13 cellular contexts compared by ENCODE assay signal in the genomic region with DNA sequence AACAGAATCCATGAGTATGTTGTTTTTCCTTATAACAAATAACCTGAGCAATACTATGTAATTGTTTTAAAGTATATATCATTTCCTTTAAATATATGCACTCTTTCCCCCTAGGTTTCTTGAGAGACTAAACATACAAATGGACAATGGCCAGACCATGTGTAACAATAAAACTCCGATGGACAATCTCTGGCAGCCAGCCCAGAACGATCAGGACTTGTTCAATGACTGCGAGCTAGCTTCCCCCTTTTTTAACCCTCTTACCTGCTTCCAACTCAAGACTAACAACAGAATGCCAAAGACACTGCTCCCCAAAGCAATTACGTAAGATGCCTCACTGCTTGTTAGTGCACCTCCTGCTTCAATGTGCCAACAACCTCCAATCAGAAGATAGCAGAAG.
"Had no signal": no experiment of that assay in that cellular context is flagged by ENCODE, and none has a peak within 500 bp of the region (broad histone marks: within the 10 kb centered on the region; RNA-seq: fewer than 3 reads in every experiment).

No MANE protein-coding gene starts in this region.

- DNase-seq: activated CD4-positive, alpha-beta T cell treated with anti-CD3 and anti-CD28 coated beads for 1 hour; activated CD4-positive, alpha-beta T cell treated with anti-CD3 and anti-CD28 coated beads, Interleukin-2, amount 50 U/mL, for 48 hours; activated CD8-positive, alpha-beta memory T cell treated with anti-CD3 and anti-CD28 coated beads, Interleukin-2, amount 10 ng/mL, durations not matched to agents 7 days and 5 days; activated effector memory CD4-positive, alpha-beta T cell treated with anti-CD3 and anti-CD28 coated beads, Interleukin-2, amount 50 U/mL, for 16 hours; activated T-cell treated with anti-CD3 and anti-CD28 coated beads, Interleukin-2, amount 50 U/mL, for 24 hours; amygdala; brain microvascular endothelial cell; cerebellar nuclear complex; endodermal cell; left cardiac atrium; stimulated activated CD4-positive, alpha-beta T cell treated with anti-CD3 and anti-CD28 coated beads, Interleukin-15, amount 100 ng/mL, for 24 hours had no signal

- H3K36me3 ChIP-seq: brain microvascular endothelial cell, thyroid gland had no signal

- H3K4me1 ChIP-seq: thyroid gland had no signal

- H3K27me3 ChIP-seq: brain microvascular endothelial cell, thyroid gland had no signal

- H3K27ac ChIP-seq: brain microvascular endothelial cell, thyroid gland had no signal

- H3K9me3 ChIP-seq: thyroid gland had no signal

- ATAC-seq: activated CD8-positive, alpha-beta memory T cell treated with anti-CD3 and anti-CD28 coated beads, Interleukin-2, amount 10 ng/mL, durations not matched to agents 7 days and 5 days; esophagus mucosa; left cardiac atrium had no signal

- H3K4me3 ChIP-seq: thyroid gland had no signal
